ENCODE assay signal across 27 cellular contexts in genomic region chr14:86826641-86827040, GRCh38.
"Had no signal": no experiment of that assay in that cellular context is flagged by ENCODE, and none has a peak within 500 bp of the region (broad histone marks: within the 10 kb centered on the region; RNA-seq: fewer than 3 reads in every experiment).

No MANE protein-coding gene starts in this region.

- H3K4me2 ChIP-seq: KMS-11 had no signal

- H3K27me3 ChIP-seq: adrenal gland, breast epithelium had no signal

- H3K4me1 Mint-ChIP-seq: activated CD8-positive, alpha-beta memory T cell treated with anti-CD3 and anti-CD28 coated beads, Interleukin-2, amount 10 ng/mL, durations not matched to agents 7 days and 5 days; activated naive CD4-positive, alpha-beta T cell treated with anti-CD3 and anti-CD28 coated beads, Interleukin-2, amount 10 ng/mL, durations not matched to agents 7 days and 5 days; activated naive CD8-positive, alpha-beta T cell treated with anti-CD3 and anti-CD28 coated beads for 36 hours; T-helper 17 cell; WTC11 had no signal

- H3K27ac Mint-ChIP-seq: activated CD8-positive, alpha-beta memory T cell treated with anti-CD3 and anti-CD28 coated beads, Interleukin-2, amount 10 ng/mL, durations not matched to agents 7 days and 5 days; activated naive CD4-positive, alpha-beta T cell treated with anti-CD3 and anti-CD28 coated beads, Interleukin-2, amount 10 ng/mL, durations not matched to agents 7 days and 5 days; activated naive CD8-positive, alpha-beta T cell treated with anti-CD3 and anti-CD28 coated beads for 36 hours; T-helper 17 cell; WTC11 had no signal

- H3K9me3 ChIP-seq: adrenal gland, breast epithelium had no signal

- H3K4me1 ChIP-seq: adrenal gland, breast epithelium had no signal

- H3K4me3 Mint-ChIP-seq: activated CD8-positive, alpha-beta memory T cell treated with anti-CD3 and anti-CD28 coated beads, Interleukin-2, amount 10 ng/mL, durations not matched to agents 7 days and 5 days; activated naive CD4-positive, alpha-beta T cell treated with anti-CD3 and anti-CD28 coated beads, Interleukin-2, amount 10 ng/mL, durations not matched to agents 7 days and 5 days; activated naive CD8-positive, alpha-beta T cell treated with anti-CD3 and anti-CD28 coated beads for 36 hours; activated T-cell treated with anti-CD3 and anti-CD28 coated beads, Interleukin-2, amount 50 U/mL, for 4 hours; T-helper 17 cell; WTC11 had no signal

- ATAC-seq: activated CD8-positive, alpha-beta memory T cell treated with anti-CD3 and anti-CD28 coated beads, Interleukin-2, amount 10 ng/mL, durations not matched to agents 7 days and 5 days; activated T-cell treated with anti-CD3 and anti-CD28 coated beads, Interleukin-2, amount 50 U/mL, for 4 hours; T-helper 17 cell; WTC11 had no signal

- H3K4me3 ChIP-seq: adrenal gland, breast epithelium had no signal

- H3K9me3 Mint-ChIP-seq: activated naive CD4-positive, alpha-beta T cell treated with anti-CD3 and anti-CD28 coated beads, Interleukin-2, amount 10 ng/mL, durations not matched to agents 7 days and 5 days; WTC11 had no signal

- H3K36me3 Mint-ChIP-seq: activated CD8-positive, alpha-beta memory T cell treated with anti-CD3 and anti-CD28 coated beads, Interleukin-2, amount 10 ng/mL, durations not matched to agents 7 days and 5 days; activated naive CD4-positive, alpha-beta T cell treated with anti-CD3 and anti-CD28 coated beads, Interleukin-2, amount 10 ng/mL, durations not matched to agents 7 days and 5 days; activated naive CD8-positive, alpha-beta T cell treated with anti-CD3 and anti-CD28 coated beads for 36 hours; WTC11 had no signal

- H3K9ac ChIP-seq: KMS-11 had no signal

- H3K36me3 ChIP-seq: adrenal gland, breast epithelium had no signal

- H3K27me3 Mint-ChIP-seq: activated CD8-positive, alpha-beta memory T cell treated with anti-CD3 and anti-CD28 coated beads, Interleukin-2, amount 10 ng/mL, durations not matched to agents 7 days and 5 days; activated naive CD4-positive, alpha-beta T cell treated with anti-CD3 and anti-CD28 coated beads, Interleukin-2, amount 10 ng/mL, durations not matched to agents 7 days and 5 days; activated naive CD8-positive, alpha-beta T cell treated with anti-CD3 and anti-CD28 coated beads for 36 hours; T-helper 17 cell had no signal

- DNase-seq: activated CD4-positive, alpha-beta T cell treated with anti-CD3 and anti-CD28 coated beads for 48 hours; activated CD4-positive, alpha-beta T cell treated with anti-CD3 and anti-CD28 coated beads, Interleukin-2, amount 50 U/mL, for 48 hours; activated CD4-positive, CD25-positive, alpha-beta regulatory T cell treated with anti-CD3 and anti-CD28 coated beads, Interleukin-2, amount 50 U/mL, for 72 hours; activated CD8-positive, alpha-beta memory T cell treated with anti-CD3 and anti-CD28 coated beads, Interleukin-2, amount 10 ng/mL, durations not matched to agents 7 days and 5 days; activated effector memory CD4-positive, alpha-beta T cell treated with anti-CD3 and anti-CD28 coated beads, Interleukin-2, amount 50 U/mL, for 16 hours; activated naive CD4-positive, alpha-beta T cell treated with anti-CD3 and anti-CD28 coated beads, Interleukin-2, amount 10 ng/mL, durations not matched to agents 7 days and 5 days; activated naive CD8-positive, alpha-beta T cell treated with anti-CD3 and anti-CD28 coated beads for 36 hours; activated T-cell treated with anti-CD3 and anti-CD28 coated beads, Interleukin-2, amount 50 U/mL, for 4 hours; adrenal gland; anterior cingulate cortex; caudate nucleus; NCI-H1092; NCI-H1417; NCI-H1694; NCI-H2029; NCI-H2107; NCI-H2171 treated with DMSO at 0.1 percent for 48 hours; NCI-H226; NCI-H510A; NCI-H526 treated with DMSO at 0.1 percent for 48 hours; NCI-H82; SIG-M5; T-helper 17 cell; T-helper 9 cell had no signal

- H3K27ac ChIP-seq: adrenal gland, breast epithelium, KMS-11 had no signal
